Comparison of ENCODE assay signal across 26 cellular contexts in genomic region chr22:35866646-35867045, GRCh38.
DNase-seq lines count a peak whose midpoint lies in the region; ATAC-seq, FAIRE-seq and TF ChIP-seq lines count a peak whose summit lies in the region.
"Had no signal": no experiment of that assay in that cellular context is flagged by ENCODE, and none has a peak within 500 bp of the region (broad histone marks: within the 10 kb centered on the region; RNA-seq: fewer than 3 reads in every experiment).

No MANE protein-coding gene starts in this region.

- H4K8ac ChIP-seq in trophoblast cell (ENCODE audit: low read depth, low read length): no peak overlapping the region

- no CpG with 5 or more reads among the region's 3 CpGs for WGBS in trophoblast cell (ENCODE audit: extremely low coverage, insufficient coverage, insufficient read length)

- ATAC-seq in HG03135 (IDR thresholded peaks at IDR 0.05; ENCODE audit: unreplicated experiment): no peak
- ATAC-seq: activated CD8-positive, alpha-beta T cell treated with anti-CD3 and anti-CD28 coated beads, Interleukin-2, amount 10 ng/mL, durations not matched to agents 7 days and 5 days; activated T-cell treated with anti-CD3 and anti-CD28 coated beads, Interleukin-2, amount 50 U/mL, for 4 hours; GM12878 had no signal

- no peak overlapping the region for H4K91ac ChIP-seq in trophoblast cell (ENCODE audit: low read depth, low read length)

- no peak for TF ChIP-seq CTCF in OCI-LY7 (conservative IDR thresholded peaks at IDR 0.05; ENCODE audit: low read length)
- no peak for TF ChIP-seq CTCF in kidney (IDR thresholded peaks at IDR 0.05; ENCODE audit: borderline replicate concordance, extremely low read depth, insufficient read depth)

- no peak for FAIRE-seq in kidney (lab: Jason Lieb, UNC)
- FAIRE-seq: D721Med, endothelial cell of umbilical vein, GM12878 had no signal

- H2AFZ ChIP-seq in OCI-LY7 (ENCODE audit: low read length): peak overlapping the region; percentile 48; the same call in 1 of the 2 replicates
- H2AFZ ChIP-seq in trophoblast cell (ENCODE audit: insufficient read depth, low read length, poor library complexity): peak overlapping the region; percentile 45

- H3K36me3 ChIP-seq in OCI-LY7 (ENCODE audit: insufficient read depth, low read length) (peaks cover 5% of the 10 kb centered on the region; the same call in 1 of the 2 replicates), trophoblast cell (ENCODE audit: control insufficient read depth in 1 of 2, insufficient read depth in 2 of 2, low read length in 2 of 2) (no peaks in the 10 kb centered on the region), kidney (ENCODE audit: control insufficient read depth in 1 of 2, insufficient read depth in 2 of 2, low read length in 2 of 2) (no peaks in the 10 kb centered on the region)
- H3K36me3 ChIP-seq: brain microvascular endothelial cell, HAP-1, spleen, vagina had no signal

- H3K4me3 ChIP-seq in OCI-LY7 (ENCODE audit: low read depth, low read length, poor library complexity, severe bottlenecking) (peak overlapping the region; percentile 25), trophoblast cell (ENCODE audit: low read depth, low read length) (no peak overlapping the region), kidney (ENCODE audit: low read length in 2 of 2) (no peak overlapping the region)
- H3K4me3 ChIP-seq: GM12878, HAP-1, spleen, vagina had no signal

- peak overlapping the region; percentile 59 for H3K18ac ChIP-seq in trophoblast cell (ENCODE audit: low read length)

- H4K12ac ChIP-seq in trophoblast cell (ENCODE audit: low read depth, low read length): no peak overlapping the region

- H2BK120ac ChIP-seq in trophoblast cell (ENCODE audit: insufficient read depth, low read length, poor library complexity): no peak overlapping the region

- H2BK12ac ChIP-seq in trophoblast cell (ENCODE audit: low read length): no peak overlapping the region

- H3K23ac ChIP-seq in trophoblast cell (ENCODE audit: low read length): no peak overlapping the region

- no TSS peak for BruUV-seq in OCI-LY7 (replicated peaks; lab: Mats Ljungman, UMichigan)

- no peaks in the 10 kb centered on the region for H4K20me1 ChIP-seq in OCI-LY7 (ENCODE audit: insufficient read depth, low read length)

- H3K14ac ChIP-seq in trophoblast cell (ENCODE audit: low read length): no peak overlapping the region

- CTCF ChIA-PET in OCI-LY7 (lab: Charles Lee; ENCODE audit: unreplicated experiment): no interaction called here

- H3K4me2 ChIP-seq in OCI-LY7 (ENCODE audit: low read length) (peak overlapping the region; percentile 64), trophoblast cell (ENCODE audit: low read length) (no peak overlapping the region)

- no peak overlapping the region for H3K9ac ChIP-seq in trophoblast cell (ENCODE audit: low read length)
- no peak overlapping the region for H3K9ac ChIP-seq in kidney (ENCODE audit: low read length in 2 of 2)

- H3K4ac ChIP-seq in trophoblast cell (ENCODE audit: low read depth, low read length): no peak overlapping the region

- peak overlapping the region; percentile 99 for H3K27ac ChIP-seq in OCI-LY7 (ENCODE audit: low read depth, low read length, poor library complexity, severe bottlenecking)
- H3K27ac ChIP-seq in trophoblast cell (ENCODE audit: low read depth, low read length): no peak overlapping the region
- no peak overlapping the region for H3K27ac ChIP-seq in kidney (ENCODE audit: low read depth in 2 of 2, low read length in 2 of 2)
- H3K27ac ChIP-seq: brain microvascular endothelial cell, C4-2B, HL-60, spleen, vagina had no signal

- POLR2A ChIA-PET in OCI-LY7 (lab: Charles Lee): no interaction called here

- 0 out of 2 replicates have a peak, but pooled peaks cover 5% of the 10 kb centered on the region for H3K9me3 ChIP-seq in OCI-LY7 (ENCODE audit: low read length)
- no peaks in the 10 kb centered on the region for H3K9me3 ChIP-seq in trophoblast cell (ENCODE audit: insufficient read depth, low read depth, low read length)
- H3K9me3 ChIP-seq in kidney (ENCODE audit: control insufficient read depth in 1 of 2, low read length in 2 of 2): no peaks in the 10 kb centered on the region
- H3K9me3 ChIP-seq: HAP-1, spleen, vagina had no signal

- H2AK5ac ChIP-seq in trophoblast cell (ENCODE audit: low read length): no peak overlapping the region

- H3K79me1 ChIP-seq in trophoblast cell (ENCODE audit: low read length): no peaks in the 10 kb centered on the region

- no peaks in the 10 kb centered on the region for H3K27me3 ChIP-seq in trophoblast cell (ENCODE audit: insufficient read depth, low read length)
- H3K27me3 ChIP-seq: brain microvascular endothelial cell, spleen, vagina had no signal

- intact Hi-C loops in OCI-LY7 (cut with micrococcal nuclease; ENCODE audit: unreplicated experiment) (loop anchor here (10.0 kb wide), 1 partner anchor 148 kb away; no protein-coding TSS in a partner anchor), kidney (cut with DNase I) (no loop called here)

- H3K9me2 ChIP-seq in OCI-LY7 (ENCODE audit: insufficient read depth, low read length): no peaks in the 10 kb centered on the region

- peaks cover 100% of the 10 kb centered on the region for H3K4me1 ChIP-seq in OCI-LY7 (ENCODE audit: insufficient read depth, low read length, poor library complexity, severe bottlenecking)
- peaks cover 0 to 5% of the 10 kb centered on the region in 2 experiments for H3K4me1 ChIP-seq in trophoblast cell (ENCODE audit: control insufficient read depth in 1 of 2, insufficient read depth in 2 of 2, low read length in 2 of 2)
- peaks cover 0 to 2% of the 10 kb centered on the region in 2 donors for H3K4me1 ChIP-seq in kidney (ENCODE audit: control insufficient read depth in 1 of 2, insufficient read depth in 1 of 2, low read depth in 1 of 2, low read length in 2 of 2)
- H3K4me1 ChIP-seq: spleen had no signal

- DNase-seq in AG08396 (ENCODE audit: low spot score) (peak; percentile 9), OCI-LY7 (ENCODE audit: low spot score) (peak; percentile 42), iPS-NIHi7 (ENCODE audit: extremely low spot score) (peak; percentile 26), trophoblast cell (no peak), NCI-H187 (lab: John Stamatoyannopoulos, UW) (no peak), kidney (no peak)
- DNase-seq in activated CD8-positive, alpha-beta memory T cell treated with anti-CD3 and anti-CD28 coated beads for 24 hours: no peak
- DNase-seq: activated B cell treated with CpG ODN at 0.5 μM for 24 hours; activated CD8-positive, alpha-beta T cell treated with anti-CD3 and anti-CD28 coated beads, Interleukin-2, amount 10 ng/mL, durations not matched to agents 7 days and 5 days; activated T-cell treated with anti-CD3 and anti-CD28 coated beads, Interleukin-2, amount 50 U/mL, for 4 hours; brain microvascular endothelial cell; foreskin fibroblast; GF-D8; naive B cell; NCI-H1436; NCI-H2171 treated with DMSO at 0.1 percent for 48 hours; spleen; stimulated activated CD4-positive, alpha-beta T cell treated with anti-CD3 and anti-CD28 coated beads, Interleukin-4, amount 100 ng/mL, for 4 hours had no signal

- H2BK5ac ChIP-seq in trophoblast cell (ENCODE audit: low read depth, low read length, poor library complexity): no peak overlapping the region

- H3K79me2 ChIP-seq in OCI-LY7 (ENCODE audit: insufficient read depth, low read depth, low read length) (peaks cover 99% of the 10 kb centered on the region), trophoblast cell (ENCODE audit: control insufficient read depth, insufficient read depth, low read length, poor library complexity) (no peaks in the 10 kb centered on the region)

Comparison
In these comparisons a context has a peak if more than half of its experiments do, and no peak if none do; other contexts are left out.
1. DNase-seq: peak in AG08396 (single experiment), OCI-LY7 (single experiment) and iPS-NIHi7 (single experiment); none in trophoblast cell (0 of 2), activated CD8-positive, alpha-beta memory T cell treated with anti-CD3 and anti-CD28 coated beads for 24 hours (single experiment), NCI-H187 (0 of 2) and kidney (single experiment).